Comparison of ENCODE assay signal across 13 cellular contexts in genomic region chr12:104182144-104182543, GRCh38. TPM values are rescaled to one million over a fixed set of nuclear protein-coding genes. Genes with fewer than 3 reads are reported as not detected.
DNase-seq lines count a peak whose midpoint lies in the region; ATAC-seq and TF ChIP-seq lines count a peak whose summit lies in the region.
"Had no signal": no experiment of that assay in that cellular context is flagged by ENCODE, and none has a peak within 500 bp of the region (broad histone marks: within the 10 kb centered on the region; RNA-seq: fewer than 3 reads in every experiment).

No MANE protein-coding gene starts in this region.

- no peak overlapping the region for H2BK5ac ChIP-seq in neuronal stem cell (ENCODE audit: low read length)

- no peak overlapping the region for H2BK12ac ChIP-seq in neuronal stem cell (ENCODE audit: low read length)

- H3K4me2 ChIP-seq in neuronal stem cell (ENCODE audit: insufficient read depth, low read length, poor library complexity, severe bottlenecking) = no peak overlapping the region

- TF ChIP-seq CTCF in endodermal cell (conservative IDR thresholded peaks at IDR 0.05) (no peak), lung (IDR thresholded peaks at IDR 0.05; ENCODE audit: control extremely low read depth, extremely low read depth) (no peak), tibial nerve (IDR thresholded peaks at IDR 0.05) (no peak)

- H3K4me1 Mint-ChIP-seq in endodermal cell = no peaks in the 10 kb centered on the region

- no peak overlapping the region for H3K4me3 Mint-ChIP-seq in endodermal cell
- H3K4me3 Mint-ChIP-seq: activated naive CD8-positive, alpha-beta T cell had no signal

- H3K27me3 Mint-ChIP-seq in endodermal cell (ENCODE audit: insufficient read depth) = peaks cover 7% of the 10 kb centered on the region

- no peak overlapping the region for H3K14ac ChIP-seq in neuronal stem cell (ENCODE audit: low read length)

- TF ChIP-seq EP300 in tibial nerve (IDR thresholded peaks at IDR 0.05) = peak in 1 of 2 donors; percentile 85

- no peak overlapping the region for H3K18ac ChIP-seq in neuronal stem cell (ENCODE audit: low read length)

- peak; percentile 30 for ATAC-seq in lung (ENCODE audit: insufficient read depth, low FRiP score)
- ATAC-seq in HG02798 (IDR thresholded peaks at IDR 0.05; ENCODE audit: poor library complexity, unreplicated experiment) = no peak

- no peaks in the 10 kb centered on the region for H3K36me3 Mint-ChIP-seq in endodermal cell (ENCODE audit: low read depth)
- H3K36me3 Mint-ChIP-seq: activated naive CD8-positive, alpha-beta T cell had no signal

- no peak overlapping the region for H2BK120ac ChIP-seq in neuronal stem cell (ENCODE audit: low read depth, low read length)

- H4K8ac ChIP-seq in neuronal stem cell (ENCODE audit: low read depth, low read length) = no peak overlapping the region

- H3K9me3 ChIP-seq in endodermal cell (ENCODE audit: control insufficient read depth, low read length) = peaks cover 22% of the 10 kb centered on the region
- H3K9me3 ChIP-seq in lung (ENCODE audit: control insufficient read depth in 2 of 2, insufficient read depth in 1 of 2, low read length in 1 of 2) = peaks cover 0 to 8% of the 10 kb centered on the region in 2 donors
- H3K9me3 ChIP-seq in tibial nerve = peaks cover 0 to 17% (median 1%) of the 10 kb centered on the region in 4 donors
- H3K9me3 ChIP-seq in neuronal stem cell (replicated peaks in 1 of 2; ENCODE audit: control insufficient read depth in 2 of 2, insufficient read depth in 1 of 2, low read depth in 1 of 2, low read length in 2 of 2) = peaks cover 5 to 7% of the 10 kb centered on the region in 2 donors

- peaks cover 24% of the 10 kb centered on the region for H3K9me3 Mint-ChIP-seq in endodermal cell

- H2BK15ac ChIP-seq in neuronal stem cell (ENCODE audit: low read length) = no peak overlapping the region

- H4K91ac ChIP-seq in neuronal stem cell (ENCODE audit: low read depth, low read length, poor library complexity) = no peak overlapping the region

- no peak overlapping the region for H3K27ac Mint-ChIP-seq in endodermal cell
- H3K27ac Mint-ChIP-seq: activated naive CD8-positive, alpha-beta T cell had no signal

- H2AFZ ChIP-seq in neuronal stem cell (ENCODE audit: low read length) = no peak overlapping the region

- H3K27me3 ChIP-seq in endodermal cell (ENCODE audit: control insufficient read depth, insufficient read depth, low read length, poor library complexity, severe bottlenecking) = no peaks in the 10 kb centered on the region
- no peaks in the 10 kb centered on the region for H3K27me3 ChIP-seq in lung (ENCODE audit: control insufficient read depth, insufficient read depth)
- H3K27me3 ChIP-seq in tibial nerve = no peaks in the 10 kb centered on the region
- peaks cover 0 to 10% (median 0%) of the 10 kb centered on the region in 3 experiments for H3K27me3 ChIP-seq in neuronal stem cell (ENCODE audit: control insufficient read depth in 3 of 3, insufficient read depth in 3 of 3, low read depth in 1 of 3, low read length in 3 of 3)

- H3K9ac ChIP-seq in endodermal cell (ENCODE audit: extremely low read depth, low read length, poor library complexity, severe bottlenecking) = no peak overlapping the region
- no peak overlapping the region for H3K9ac ChIP-seq in neuronal stem cell (ENCODE audit: low read depth, low read length, poor library complexity)

- no peak overlapping the region for H3K23ac ChIP-seq in neuronal stem cell (ENCODE audit: low read depth, low read length, poor library complexity)

- H3K4me1 ChIP-seq in endodermal cell (ENCODE audit: control insufficient read depth, insufficient read depth, low read length) (no peaks in the 10 kb centered on the region), lung (ENCODE audit: control insufficient read depth in 2 of 2, insufficient read depth in 2 of 2, low read length in 2 of 2) (peaks cover 0 to 5% of the 10 kb centered on the region in 2 donors), tibial nerve (peaks cover 0 to 41% (median 4%) of the 10 kb centered on the region in 4 donors), neuronal stem cell (ENCODE audit: control insufficient read depth in 2 of 2, insufficient read depth in 1 of 2, low read depth in 1 of 2, low read length in 2 of 2) (no peaks in the 10 kb centered on the region)

- H3K79me1 ChIP-seq in neuronal stem cell (ENCODE audit: low read depth, low read length) = no peaks in the 10 kb centered on the region

- H3K4me3 ChIP-seq in endodermal cell (ENCODE audit: low read length) = no peak overlapping the region
- H3K4me3 ChIP-seq in lung = no peak overlapping the region
- no peak overlapping the region for H3K4me3 ChIP-seq in tibial nerve
- H3K4me3 ChIP-seq in neuronal stem cell (ENCODE audit: low read length in 2 of 2) = no peak overlapping the region

- DNase-seq in HS-5 (ENCODE audit: low read depth) = peak; percentile 25
- peak; percentile 26 for DNase-seq in endodermal cell
- DNase-seq in lung (ENCODE audit: low spot score) = peak; percentile 57
- peak; percentile 63 to 82 for DNase-seq in tibial nerve (ENCODE audit: low spot score in 2 of 2)
- no peak for DNase-seq in neuronal stem cell (ENCODE audit: low spot score)
- no peak for DNase-seq in central memory CD4-positive, alpha-beta T cell
- no peak for DNase-seq in OCI-M1 (lab: John Stamatoyannopoulos, UW)
- DNase-seq: DND-41; foreskin melanocyte; NCI-H2029; stimulated activated CD4-positive, alpha-beta T cell treated with anti-CD3 and anti-CD28 coated beads, Interleukin-4, amount 100 ng/mL, for 1 hour had no signal

- no peak overlapping the region for H3K4ac ChIP-seq in neuronal stem cell (ENCODE audit: low read length)

- no peak for TF ChIP-seq POLR2A in tibial nerve (IDR thresholded peaks at IDR 0.05)

- H2AK5ac ChIP-seq in neuronal stem cell (ENCODE audit: low read depth, low read length) = no peak overlapping the region

- H3K27ac ChIP-seq in endodermal cell (ENCODE audit: low read depth, low read length) (no peak overlapping the region), lung (ENCODE audit: low read depth in 1 of 2, low read length in 1 of 2) (no peak overlapping the region), tibial nerve (peak overlapping the region in 3 of 4 donors; percentile 37 to 69 (median 38)), neuronal stem cell (replicated peaks; ENCODE audit: low read length) (no peak overlapping the region)

- WGBS in endodermal cell (ENCODE audit: insufficient coverage in 1 of 2, insufficient read length in 1 of 2), 2 experiments = 95% methylated on average over 4 of the region's 4 CpGs; no CpG with 5 or more reads in 1 of the 2 experiments
- WGBS in lung, 2 donors = 49 to 72% methylated on average over 4 of the region's 4 CpGs
- 52 to 72% methylated on average over 4 of the region's 4 CpGs for WGBS in tibial nerve, 2 donors
- WGBS in neuronal stem cell (ENCODE audit: extremely low coverage in 2 of 2, insufficient read length in 2 of 2, insufficient replicate concordance in 1 of 2), 2 donors = no CpG with 5 or more reads among the region's 4 CpGs

- no peaks in the 10 kb centered on the region for H3K36me3 ChIP-seq in endodermal cell (ENCODE audit: control insufficient read depth, insufficient read depth, low read length)
- H3K36me3 ChIP-seq in lung (ENCODE audit: control insufficient read depth in 2 of 2, insufficient read depth in 2 of 2, low read length in 2 of 2) = no peaks in the 10 kb centered on the region
- no peaks in the 10 kb centered on the region for H3K36me3 ChIP-seq in tibial nerve
- no peaks in the 10 kb centered on the region for H3K36me3 ChIP-seq in neuronal stem cell (replicated peaks in 1 of 2; ENCODE audit: control insufficient read depth in 2 of 2, insufficient read depth in 2 of 2, low read length in 2 of 2)

RNA-seq across cellular contexts. Expression of gene TXNRD1, which starts 33.4 kb away (rescaled TPM):
- total RNA-seq in endodermal cell (100 to 1,000 TPM in 1 of 2 donors, 10 to 100 TPM in 1; 83.4 to 144 TPM), lung (100 to 1,000 TPM; 135 to 166 TPM), tibial nerve (100 to 1,000 TPM; 111 to 140 (median 128) TPM)
- polyA plus RNA-seq in endodermal cell (2013, experiment 1 of 2) = 65.8 TPM
- 59.8 TPM for polyA plus RNA-seq in endodermal cell (2013, experiment 2 of 2)
- 100 to 1,000 TPM in 1 of 2 donors, 10 to 100 TPM in 1; 74.2 to 115 TPM for polyA plus RNA-seq in lung
- 94.4 TPM for polyA plus RNA-seq in neuronal stem cell (2013, experiment 1 of 2)
- 94.9 TPM for polyA plus RNA-seq in neuronal stem cell (2013, experiment 2 of 2)

RNA-seq across cellular contexts. Expression of gene NFYB, which starts 44.1 kb away (rescaled TPM):
- total RNA-seq in endodermal cell = 10 to 100 TPM; 31.2 to 36.3 TPM
- polyA plus RNA-seq in endodermal cell (2013, experiment 1 of 2) = 58.2 TPM
- polyA plus RNA-seq in endodermal cell (2013, experiment 2 of 2) = 56.8 TPM
- total RNA-seq in lung = 10 to 100 TPM; 24.0 to 25.0 TPM
- polyA plus RNA-seq in lung = 10 to 100 TPM; 15.5 to 33.0 TPM
- 10 to 100 TPM; 41.6 to 61.4 (median 46.3) TPM for total RNA-seq in tibial nerve
- 35.6 TPM for polyA plus RNA-seq in neuronal stem cell (2013, experiment 1 of 2)
- polyA plus RNA-seq in neuronal stem cell (2013, experiment 2 of 2) = 35.2 TPM

Comparison
In these comparisons a context has a peak if more than half of its experiments do, and no peak if none do; other contexts are left out.
1. DNase-seq: peak in HS-5 (single experiment), endodermal cell (single experiment), lung (single experiment) and tibial nerve (2 of 2); none in neuronal stem cell (single experiment), central memory CD4-positive, alpha-beta T cell (single experiment) and OCI-M1 (single experiment).
2. H3K27ac ChIP-seq: peak in tibial nerve (3 of 4); none in endodermal cell (single experiment), lung (0 of 2) and neuronal stem cell (single experiment).